ENCODE assay signal across 28 cellular contexts in genomic region chr7:11128500-11128899, GRCh38.
A peak's percentile ranks its signal among the peaks of the same experiment; 100 is the strongest.
DNase-seq lines count a peak whose midpoint lies in the region; ATAC-seq, FAIRE-seq and TF ChIP-seq lines count a peak whose summit lies in the region.
"Had no signal": no experiment of that assay in that cellular context is flagged by ENCODE, and none has a peak within 500 bp of the region (broad histone marks: within the 10 kb centered on the region; RNA-seq: fewer than 3 reads in every experiment).

No MANE protein-coding gene starts in this region.

- H3K36me3 ChIP-seq in iPS-18a (ENCODE audit: control insufficient read depth, low read depth, low read length), result peaks cover 3% of the 10 kb centered on the region
- H3K36me3 ChIP-seq in pancreas, result no peaks in the 10 kb centered on the region
- no peaks in the 10 kb centered on the region for H3K36me3 ChIP-seq in smooth muscle cell (ENCODE audit: low read depth)
- H3K36me3 ChIP-seq: BE2C, Peyer's patch had no signal

- H3K79me2 ChIP-seq in smooth muscle cell (ENCODE audit: low read depth), result no peaks in the 10 kb centered on the region

- H3K4me1 Mint-ChIP-seq in activated T-cell treated with anti-CD3 and anti-CD28 coated beads, Interleukin-2, amount 50 U/mL, for 72 hours (ENCODE audit: low read depth), result peaks cover 43% of the 10 kb centered on the region
- H3K4me1 Mint-ChIP-seq in activated T-cell treated with anti-CD3 and anti-CD28 coated beads, Interleukin-2, amount 50 U/mL, for 4 hours (ENCODE audit: low read depth), result peaks cover 21% of the 10 kb centered on the region
- H3K4me1 Mint-ChIP-seq in activated T-helper 17 cell treated with anti-CD3 and anti-CD28 coated beads, Interleukin-2, amount 50 U/mL, for 72 hours, result peaks cover 20% of the 10 kb centered on the region
- H3K4me1 Mint-ChIP-seq in progenitor cell of endocrine pancreas (ENCODE audit: low read depth), result peaks cover 6% of the 10 kb centered on the region
- H3K4me1 Mint-ChIP-seq: memory B cell had no signal

- no peaks in the 10 kb centered on the region for H3K27me3 Mint-ChIP-seq in activated T-cell treated with anti-CD3 and anti-CD28 coated beads, Interleukin-2, amount 50 U/mL, for 72 hours (ENCODE audit: low read depth)
- no peaks in the 10 kb centered on the region for H3K27me3 Mint-ChIP-seq in activated T-cell treated with anti-CD3 and anti-CD28 coated beads, Interleukin-2, amount 50 U/mL, for 4 hours (ENCODE audit: low read depth)
- H3K27me3 Mint-ChIP-seq in activated T-helper 17 cell treated with anti-CD3 and anti-CD28 coated beads, Interleukin-2, amount 50 U/mL, for 72 hours, result no peaks in the 10 kb centered on the region
- no peaks in the 10 kb centered on the region for H3K27me3 Mint-ChIP-seq in progenitor cell of endocrine pancreas
- H3K27me3 Mint-ChIP-seq: memory B cell had no signal

- H3K36me3 Mint-ChIP-seq in activated T-cell treated with anti-CD3 and anti-CD28 coated beads, Interleukin-2, amount 50 U/mL, for 72 hours (ENCODE audit: insufficient read depth in 2 of 2), result peaks cover 2 to 6% of the 10 kb centered on the region in 2 donors
- peaks cover 17% of the 10 kb centered on the region for H3K36me3 Mint-ChIP-seq in activated T-cell treated with anti-CD3 and anti-CD28 coated beads, Interleukin-2, amount 50 U/mL, for 4 hours (ENCODE audit: insufficient read depth)
- H3K36me3 Mint-ChIP-seq in activated T-helper 17 cell treated with anti-CD3 and anti-CD28 coated beads, Interleukin-2, amount 50 U/mL, for 72 hours (ENCODE audit: low read depth), result peaks cover 32% of the 10 kb centered on the region
- peaks cover 6% of the 10 kb centered on the region for H3K36me3 Mint-ChIP-seq in progenitor cell of endocrine pancreas (ENCODE audit: insufficient read depth)

- peak overlapping the region in 1 of 2 donors; percentile 14 for H3K4me3 Mint-ChIP-seq in activated T-cell treated with anti-CD3 and anti-CD28 coated beads, Interleukin-2, amount 50 U/mL, for 72 hours
- H3K4me3 Mint-ChIP-seq in activated T-cell treated with anti-CD3 and anti-CD28 coated beads, Interleukin-2, amount 50 U/mL, for 4 hours, result no peak overlapping the region
- H3K4me3 Mint-ChIP-seq in activated T-helper 17 cell treated with anti-CD3 and anti-CD28 coated beads, Interleukin-2, amount 50 U/mL, for 72 hours, result no peak overlapping the region
- H3K4me3 Mint-ChIP-seq in progenitor cell of endocrine pancreas (ENCODE audit: low read depth), result no peak overlapping the region
- H3K4me3 Mint-ChIP-seq: memory B cell; T-helper 1 cell treated with Interleukin-12 subunit alpha and Interleukin-12 subunit beta and Interleukin-4 antibody, amounts not matched to agents 30 μg/mL and 1 μg/mL, for 36 hours had no signal

- DNase-seq in activated T-cell treated with anti-CD3 and anti-CD28 coated beads, Interleukin-2, amount 50 U/mL, for 72 hours, result no peak
- DNase-seq in activated T-cell treated with anti-CD3 and anti-CD28 coated beads, Interleukin-2, amount 50 U/mL, for 4 hours, result no peak
- no peak for DNase-seq in progenitor cell of endocrine pancreas (ENCODE audit: low spot score, unreplicated experiment)
- DNase-seq in pancreas, result no peak
- DNase-seq in smooth muscle cell (lab: John Stamatoyannopoulos, UW; ENCODE audit: unreplicated experiment), result no peak
- DNase-seq in HEK293T (ENCODE audit: extremely low spot score), result no peak
- DNase-seq: activated CD4-positive, alpha-beta T cell treated with anti-CD3 and anti-CD28 coated beads, Interleukin-2, amount 50 U/mL, for 48 hours; activated naive CD4-positive, alpha-beta T cell treated with anti-CD3 and anti-CD28 coated beads, Interleukin-2, amount 50 U/mL, for 16 hours; activated T-cell treated with anti-CD3 and anti-CD28 coated beads, Interleukin-2, amount 50 U/mL, for 1 hour; BE2C; cerebellar nuclear complex; foreskin keratinocyte; hippocampal formation; left cardiac atrium; NCI-H1105 treated with DMSO at 0.1 percent for 48 hours; NCI-H2107; Peyer's patch; substantia nigra had no signal

- H3K4me3 ChIP-seq in iPS-18a (ENCODE audit: low read length) (peak overlapping the region; percentile 7), pancreas (no peak overlapping the region), smooth muscle cell (no peak overlapping the region)
- H3K4me3 ChIP-seq: A549, ascending aorta, Peyer's patch had no signal

- no peak overlapping the region for H2AFZ ChIP-seq in smooth muscle cell (ENCODE audit: low read depth)

- H3K4me2 ChIP-seq in smooth muscle cell, result no peak overlapping the region
- H3K4me2 ChIP-seq: A549 had no signal

- H3K9ac ChIP-seq in iPS-18a (ENCODE audit: low read length) (peak overlapping the region; percentile 9), smooth muscle cell (ENCODE audit: low read depth) (no peak overlapping the region)

- H3K4me1 ChIP-seq in iPS-18a (ENCODE audit: control insufficient read depth, low read depth, low read length) (peaks cover 28% of the 10 kb centered on the region), pancreas (no peaks in the 10 kb centered on the region), smooth muscle cell (ENCODE audit: low read depth) (peaks cover 7% of the 10 kb centered on the region)
- H3K4me1 ChIP-seq: A549, ascending aorta, BE2C, foreskin keratinocyte, Peyer's patch had no signal

- no peak overlapping the region for H3K27ac ChIP-seq in iPS-18a (ENCODE audit: low read length)
- H3K27ac ChIP-seq in pancreas, result no peak overlapping the region
- no peak overlapping the region for H3K27ac ChIP-seq in smooth muscle cell (ENCODE audit: low read depth)
- H3K27ac ChIP-seq: A549, ascending aorta, foreskin keratinocyte, HL-60, Peyer's patch, VCaP had no signal

- H3F3A ChIP-seq in smooth muscle cell (ENCODE audit: low read depth), result no peaks in the 10 kb centered on the region

- no peaks in the 10 kb centered on the region for H3K9me3 Mint-ChIP-seq in activated T-cell treated with anti-CD3 and anti-CD28 coated beads, Interleukin-2, amount 50 U/mL, for 72 hours
- no peaks in the 10 kb centered on the region for H3K9me3 Mint-ChIP-seq in activated T-cell treated with anti-CD3 and anti-CD28 coated beads, Interleukin-2, amount 50 U/mL, for 4 hours
- H3K9me3 Mint-ChIP-seq in activated T-helper 17 cell treated with anti-CD3 and anti-CD28 coated beads, Interleukin-2, amount 50 U/mL, for 72 hours, result no peaks in the 10 kb centered on the region
- H3K9me3 Mint-ChIP-seq in progenitor cell of endocrine pancreas (ENCODE audit: low read depth), result no peaks in the 10 kb centered on the region
- H3K9me3 Mint-ChIP-seq: memory B cell; T-helper 1 cell treated with Interleukin-12 subunit alpha and Interleukin-12 subunit beta and Interleukin-4 antibody, amounts not matched to agents 30 μg/mL and 1 μg/mL, for 36 hours had no signal

- H4K20me1 ChIP-seq in smooth muscle cell (ENCODE audit: low read depth), result no peaks in the 10 kb centered on the region

- POLR2A ChIA-PET in HEK293T (lab: Yijun Ruan, JAX), result no interaction called here

- no peaks in the 10 kb centered on the region for H3K27me3 ChIP-seq in iPS-18a (ENCODE audit: control insufficient read depth, insufficient read depth, low read length)
- H3K27me3 ChIP-seq in pancreas, result no peaks in the 10 kb centered on the region
- H3K27me3 ChIP-seq in smooth muscle cell (ENCODE audit: low read depth), result no peaks in the 10 kb centered on the region
- H3K27me3 ChIP-seq: ascending aorta, BE2C, foreskin keratinocyte, Peyer's patch had no signal

- intact Hi-C loops in pancreas (cut with DNase I), result no loop called here

- TF ChIP-seq CTCF in progenitor cell of endocrine pancreas (IDR thresholded peaks at IDR 0.05; ENCODE audit: unreplicated experiment), result no peak
- no peak for TF ChIP-seq CTCF in pancreas (IDR thresholded peaks at IDR 0.05)
- TF ChIP-seq CTCF in smooth muscle cell (IDR thresholded peaks at IDR 0.05; ENCODE audit: borderline replicate concordance, insufficient read depth, poor library complexity, severe bottlenecking), result no peak

- CTCF ChIA-PET in HEK293T (lab: Yijun Ruan, JAX), result no interaction called here

- H3K9me3 ChIP-seq in iPS-18a (ENCODE audit: control insufficient read depth, low read depth, low read length) (no peaks in the 10 kb centered on the region), pancreas (no peaks in the 10 kb centered on the region), smooth muscle cell (replicated peaks; ENCODE audit: low read depth) (no peaks in the 10 kb centered on the region)
- H3K9me3 ChIP-seq: A549, ascending aorta, BE2C, Peyer's patch had no signal

- no peak for ATAC-seq in activated T-cell treated with anti-CD3 and anti-CD28 coated beads, Interleukin-2, amount 50 U/mL, for 72 hours (replicated peaks in 1 of 2)
- ATAC-seq in activated T-cell treated with anti-CD3 and anti-CD28 coated beads, Interleukin-2, amount 50 U/mL, for 4 hours, result no peak
- no peak for ATAC-seq in activated T-helper 17 cell treated with anti-CD3 and anti-CD28 coated beads, Interleukin-2, amount 50 U/mL, for 72 hours (replicated peaks)
- no peak for ATAC-seq in pancreas
- ATAC-seq: A549, foreskin keratinocyte, left cardiac atrium had no signal

- 97 to 99% methylated on average over 4 of the region's 4 CpGs for WGBS in pancreas, 2 donors
- 93% methylated on average over 4 of the region's 4 CpGs for WGBS in smooth muscle cell (ENCODE audit: low lambda C conversion rate)

- peak overlapping the region; percentile 49 for H3K27ac Mint-ChIP-seq in activated T-cell treated with anti-CD3 and anti-CD28 coated beads, Interleukin-2, amount 50 U/mL, for 72 hours
- H3K27ac Mint-ChIP-seq in activated T-helper 17 cell treated with anti-CD3 and anti-CD28 coated beads, Interleukin-2, amount 50 U/mL, for 72 hours, result peak overlapping the region; percentile 10
- H3K27ac Mint-ChIP-seq in progenitor cell of endocrine pancreas, result peak overlapping the region; percentile 2
- H3K27ac Mint-ChIP-seq: T-helper 1 cell treated with Interleukin-12 subunit alpha and Interleukin-12 subunit beta and Interleukin-4 antibody, amounts not matched to agents 30 μg/mL and 1 μg/mL, for 36 hours had no signal

- no peak for FAIRE-seq in pancreas (lab: Jason Lieb, UNC)
- FAIRE-seq: A549, D721Med, urothelium cell line had no signal

TF ChIP-seq in HEK293T, 16 proteins besides CTCF, POLR2A, EP300 and RAD21 (continues in another document):
- TF ChIP-seq ELF4 (IDR thresholded peaks at IDR 0.05), result no peak
- TF ChIP-seq BHLHE40 (IDR thresholded peaks at IDR 0.05; ENCODE audit: borderline replicate concordance), result no peak
- TF ChIP-seq LEF1 (IDR thresholded peaks at IDR 0.05; ENCODE audit: borderline replicate concordance), result no peak
- no peak for TF ChIP-seq ARNT (IDR thresholded peaks at IDR 0.05)
- TF ChIP-seq CTBP1 (IDR thresholded peaks at IDR 0.05; ENCODE audit: borderline replicate concordance), result no peak
- TF ChIP-seq TARDBP (IDR thresholded peaks at IDR 0.05), result no peak
- no peak for TF ChIP-seq ZNF384 (IDR thresholded peaks at IDR 0.05)
- no peak for TF ChIP-seq FOXK2 (IDR thresholded peaks at IDR 0.05)
- no peak for TF ChIP-seq SP1 (IDR thresholded peaks at IDR 0.05)
- no peak for TF ChIP-seq NFRKB (IDR thresholded peaks at IDR 0.05)
- TF ChIP-seq FOXM1 (IDR thresholded peaks at IDR 0.05; ENCODE audit: borderline replicate concordance), result no peak
- TF ChIP-seq L3MBTL2 (conservative IDR thresholded peaks at IDR 0.05), result no peak
- TF ChIP-seq FOXA1 (IDR thresholded peaks at IDR 0.05), result no peak
- no peak for TF ChIP-seq SUZ12 (IDR thresholded peaks at IDR 0.05)
